10 cellular contexts compared by ENCODE assay signal in the genomic region with DNA sequence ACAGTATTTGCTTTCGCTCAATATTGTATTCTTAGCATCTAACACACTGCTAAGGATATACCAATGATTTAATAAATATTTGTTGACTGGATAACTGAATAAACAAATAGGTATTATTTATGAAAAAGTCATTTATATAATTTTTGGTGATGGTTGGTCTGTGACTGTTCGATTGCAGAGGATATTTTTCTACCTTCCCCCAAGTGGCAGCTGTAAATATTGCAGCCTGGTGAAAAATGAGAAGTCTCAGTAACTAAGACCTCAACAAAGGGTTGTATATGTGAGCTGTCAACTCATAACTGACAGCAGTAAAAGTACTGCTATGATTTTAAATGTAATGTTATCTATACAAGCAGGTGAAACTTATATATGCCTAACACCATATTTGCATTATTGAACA. TPM values are rescaled to one million over a fixed set of nuclear protein-coding genes. Genes with fewer than 3 reads are reported as not detected.
DNase-seq lines count a peak whose midpoint lies in the region; ATAC-seq and TF ChIP-seq lines count a peak whose summit lies in the region.
"Had no signal": no experiment of that assay in that cellular context is flagged by ENCODE, and none has a peak within 500 bp of the region (broad histone marks: within the 10 kb centered on the region; RNA-seq: fewer than 3 reads in every experiment).

No MANE protein-coding gene starts in this region.

- H3K9me2 ChIP-seq in Loucy (replicated peaks; ENCODE audit: low read depth, low read length): no peaks in the 10 kb centered on the region

- intact Hi-C loops in heart right ventricle (cut with DNase I): loop anchor here in 6 of 10 donors (5.0 to 10.0 kb wide), 4 partner anchors 335 to 525 kb away; no protein-coding TSS in a partner anchor
- intact Hi-C loops in Right ventricle myocardium inferior (cut with DNase I): loop anchor here (10.0 kb wide), 1 partner anchor 525 kb away; no protein-coding TSS in a partner anchor
- intact Hi-C loops in upper lobe of right lung (cut with DNase I): no loop called here

- WGBS in heart right ventricle, 2 donors: 60 to 65% methylated on average over 2 of the region's 2 CpGs

- no peaks in the 10 kb centered on the region for H4K20me1 ChIP-seq in Loucy (ENCODE audit: insufficient read depth, low read length, poor library complexity, severe bottlenecking)

- no peaks in the 10 kb centered on the region for H3K36me3 ChIP-seq in heart right ventricle
- no peaks in the 10 kb centered on the region for H3K36me3 ChIP-seq in Loucy (ENCODE audit: insufficient read depth, low read length)
- H3K36me3 ChIP-seq in upper lobe of right lung: no peaks in the 10 kb centered on the region

- DNase-seq in heart right ventricle (no peak), Right ventricle myocardium inferior (ENCODE audit: missing footprints) (no peak), epithelial cell of proximal tubule (ENCODE audit: low read depth) (no peak), upper lobe of right lung (no peak), hippocampal formation (lab: John Stamatoyannopoulos, UW) (no peak), NCI-H2196 (lab: John Stamatoyannopoulos, UW; ENCODE audit: unreplicated experiment) (no peak), activated T-cell treated with anti-CD3 and anti-CD28 coated beads for 4 hours (no peak)

- H3K4me3 ChIP-seq in heart right ventricle (no peak overlapping the region), Loucy (ENCODE audit: low read length, poor library complexity, severe bottlenecking) (no peak overlapping the region), epithelial cell of proximal tubule (ENCODE audit: low read depth, low read length) (no peak overlapping the region), upper lobe of right lung (no peak overlapping the region)

- no peak overlapping the region for H2AFZ ChIP-seq in Loucy (ENCODE audit: low read length)
- H2AFZ ChIP-seq: parathyroid adenoma had no signal

- H3K9me3 ChIP-seq in heart right ventricle (no peaks in the 10 kb centered on the region), Loucy (ENCODE audit: insufficient read depth, low read depth, low read length) (no peaks in the 10 kb centered on the region), upper lobe of right lung (no peaks in the 10 kb centered on the region)

- H3K4me2 ChIP-seq in Loucy (ENCODE audit: low read depth, low read length, poor library complexity, severe bottlenecking): no peak overlapping the region

- peaks cover 0 to 30% (median 0%) of the 10 kb centered on the region in 7 donors for H3K27me3 ChIP-seq in heart right ventricle
- H3K27me3 ChIP-seq in Loucy (ENCODE audit: insufficient read depth, low read length, poor library complexity, severe bottlenecking): no peaks in the 10 kb centered on the region
- H3K27me3 ChIP-seq in upper lobe of right lung: no peaks in the 10 kb centered on the region

- H3F3A ChIP-seq in Loucy (ENCODE audit: low read depth): no peaks in the 10 kb centered on the region

- TF ChIP-seq CTCF in heart right ventricle (IDR thresholded peaks at IDR 0.05) (peak in 6 of 9 donors; percentile 10 to 48 (median 32)), Loucy (conservative IDR thresholded peaks at IDR 0.05; ENCODE audit: low read length) (peak; percentile 48), epithelial cell of proximal tubule (conservative IDR thresholded peaks at IDR 0.05; ENCODE audit: low read depth, low read length) (peak; percentile 42), upper lobe of right lung (IDR thresholded peaks at IDR 0.05) (peak; percentile 38)

- H3K27ac ChIP-seq in heart right ventricle (no peak overlapping the region), upper lobe of right lung (no peak overlapping the region)
- H3K27ac ChIP-seq: parathyroid adenoma had no signal

- H3K4me1 ChIP-seq in heart right ventricle (no peaks in the 10 kb centered on the region), Loucy (ENCODE audit: insufficient read depth, low read length, poor library complexity, severe bottlenecking) (no peaks in the 10 kb centered on the region), upper lobe of right lung (no peaks in the 10 kb centered on the region)
- H3K4me1 ChIP-seq: parathyroid adenoma had no signal

- ATAC-seq in heart right ventricle (no peak), Right ventricle myocardium inferior (no peak), upper lobe of right lung (no peak)

- H3K79me2 ChIP-seq in Loucy (ENCODE audit: insufficient read depth, low read length): no peaks in the 10 kb centered on the region
- H3K79me2 ChIP-seq: parathyroid adenoma had no signal

- H3K9ac ChIP-seq in Loucy (ENCODE audit: low read depth, low read length, poor library complexity, severe bottlenecking): no peak overlapping the region
- H3K9ac ChIP-seq: parathyroid adenoma had no signal

RNA-seq across cellular contexts. Expression of gene HTR2C, which starts 36.0 kb away (rescaled TPM):
- total RNA-seq in heart right ventricle: not detected
- not detected for polyA plus RNA-seq in heart right ventricle
- not detected for total RNA-seq in Right ventricle myocardium inferior
- total RNA-seq in epithelial cell of proximal tubule: not detected in 2 replicates
- not detected for total RNA-seq in upper lobe of right lung
- total RNA-seq: LHCN-M2 had no signal
